In the genomic region with DNA sequence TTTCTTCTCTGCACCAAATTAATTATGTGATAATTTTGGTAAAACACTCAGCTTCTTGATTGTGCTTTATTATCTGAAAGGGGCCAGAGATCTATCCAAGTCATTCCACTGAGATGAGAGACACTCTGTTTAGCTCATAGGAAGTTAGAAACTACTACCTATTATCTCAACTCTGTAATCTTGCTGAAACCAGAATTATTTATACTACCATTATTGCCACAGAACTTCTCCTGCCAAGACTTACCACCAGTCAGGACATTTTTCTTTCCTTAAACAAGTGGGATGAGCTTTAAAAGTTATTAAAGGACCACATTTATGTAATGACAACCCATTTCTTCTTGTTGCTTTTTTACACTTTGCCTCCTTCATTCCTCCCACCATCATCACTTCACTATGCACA, we compare ENCODE assay signal across 4 cellular contexts.
"Had no signal": no experiment of that assay in that cellular context is flagged by ENCODE, and none has a peak within 500 bp of the region (broad histone marks: within the 10 kb centered on the region; RNA-seq: fewer than 3 reads in every experiment).

No MANE protein-coding gene starts in this region.

- H2AFZ ChIP-seq: GM23338 had no signal

- H3K4me3 ChIP-seq: GM23338 had no signal

- H3K4me2 ChIP-seq: GM23338 had no signal

- DNase-seq: H9, HFFc6, KBM-7 had no signal
